8 cellular contexts compared by ENCODE assay signal in the genomic region with DNA sequence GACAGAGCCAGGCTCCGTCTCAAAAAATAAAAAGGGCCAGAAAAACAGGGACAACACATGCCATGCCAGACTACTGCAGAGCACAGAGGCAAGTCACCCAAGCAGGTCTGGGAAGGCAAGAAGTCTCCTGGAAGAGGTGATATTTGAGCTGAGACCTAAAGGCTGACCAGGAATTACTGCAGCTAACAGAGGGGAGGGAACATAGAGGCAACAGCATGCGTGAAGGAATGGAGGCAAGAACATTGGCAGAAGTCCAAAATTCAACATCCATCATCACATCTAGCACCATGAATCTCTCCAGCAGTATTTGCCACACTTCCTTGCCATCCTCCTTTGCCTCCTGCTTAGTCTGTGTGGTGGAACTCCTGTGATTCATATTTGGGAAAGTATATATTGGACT. TPM values are rescaled to one million over a fixed set of nuclear protein-coding genes. Genes with fewer than 3 reads are reported as not detected.
DNase-seq lines count a peak whose midpoint lies in the region; ATAC-seq and TF ChIP-seq lines count a peak whose summit lies in the region.

No MANE protein-coding gene starts in this region.

- in situ Hi-C loops in transverse colon (cut with MboI; ENCODE audit: low pct_ligation_motif_present in 1 of 4, low pct_unique_long_range_greater_than_20kb in 1 of 4, low sequenced_read_pairs in 3 of 4), result loop anchor here in 2 of 4 donors (5.0 to 25.0 kb wide), 2 partner anchors 346 kb away; no protein-coding TSS in a partner anchor

- no peaks in the 10 kb centered on the region for H3K27me3 Mint-ChIP-seq in activated CD4-positive, alpha-beta memory T cell treated with anti-CD3 and anti-CD28 coated beads, Interleukin-2, amount 10 ng/mL, durations not matched to agents 7 days and 5 days

- no peak for TF ChIP-seq CTCF in heart left ventricle (IDR thresholded peaks at IDR 0.05)
- TF ChIP-seq CTCF in transverse colon (IDR thresholded peaks at IDR 0.05), result no peak

- TF ChIP-seq EP300 in transverse colon (IDR thresholded peaks at IDR 0.05; ENCODE audit: low read depth), result no peak

- H3K4me1 Mint-ChIP-seq in activated CD4-positive, alpha-beta memory T cell treated with anti-CD3 and anti-CD28 coated beads, Interleukin-2, amount 10 ng/mL, durations not matched to agents 7 days and 5 days, result peaks cover 43% of the 10 kb centered on the region

- H3K4me3 ChIP-seq in heart left ventricle (peak overlapping the region in 9 of 12 donors; percentile 74 to 94 (median 78)), transverse colon (peak overlapping the region in 2 of 4 donors; percentile 65 to 75)

- TF ChIP-seq POLR2A in heart left ventricle (IDR thresholded peaks at IDR 0.05) (no peak), transverse colon (IDR thresholded peaks at IDR 0.05) (no peak)

- CTCF ChIA-PET in activated CD4-positive, alpha-beta memory T cell treated with anti-CD3 and anti-CD28 coated beads, Interleukin-2, amount 10 ng/mL, durations not matched to agents 7 days and 5 days (lab: Charles Lee), result interaction anchor here (0.8 to 3.7 kb wide), 9 partner anchors 10 to 351 kb away, joined by 3 to 28 read pairs (median 3); no protein-coding TSS in a partner anchor

- 47 to 53% (median 47%) methylated on average over 2 of the region's 2 CpGs for WGBS in heart left ventricle, 4 donors
- WGBS in transverse colon (ENCODE audit: low coverage in 1 of 2), 2 donors, result 45 to 60% methylated on average over 1 to 2 of the region's 2 CpGs

- H3K4me3 Mint-ChIP-seq in activated CD4-positive, alpha-beta memory T cell treated with anti-CD3 and anti-CD28 coated beads, Interleukin-2, amount 10 ng/mL, durations not matched to agents 7 days and 5 days, result peak overlapping the region; percentile 86

- POLR2A ChIA-PET in activated CD4-positive, alpha-beta memory T cell treated with anti-CD3 and anti-CD28 coated beads, Interleukin-2, amount 10 ng/mL, durations not matched to agents 7 days and 5 days (lab: Charles Lee), result interaction anchor here (1.0 to 2.5 kb wide), 6 partner anchors 10 to 181 kb away, joined by 3 to 14 read pairs (median 4); a partner anchor contains a TSS

- peak overlapping the region; percentile 91 for H3K27ac Mint-ChIP-seq in activated CD4-positive, alpha-beta memory T cell treated with anti-CD3 and anti-CD28 coated beads, Interleukin-2, amount 10 ng/mL, durations not matched to agents 7 days and 5 days

- peaks cover 0 to 41% (median 20%) of the 10 kb centered on the region in 12 donors for H3K4me1 ChIP-seq in heart left ventricle
- peaks cover 9 to 53% (median 31%) of the 10 kb centered on the region in 4 donors for H3K4me1 ChIP-seq in transverse colon

- H3K27me3 ChIP-seq in heart left ventricle (no peaks in the 10 kb centered on the region), transverse colon (no peaks in the 10 kb centered on the region)

- H3K27ac ChIP-seq in heart left ventricle, result peak overlapping the region in 2 of 12 donors; percentile 82 to 84
- peak overlapping the region; percentile 80 to 91 (median 87) for H3K27ac ChIP-seq in transverse colon

- no peaks in the 10 kb centered on the region for H3K9me3 ChIP-seq in heart left ventricle
- H3K9me3 ChIP-seq in transverse colon, result no peaks in the 10 kb centered on the region

- intact Hi-C loops in heart left ventricle (cut with DNase I) (loop anchor here in 7 of 10 donors (5.0 to 10.0 kb wide), 4 partner anchors 46 to 196 kb away; a partner anchor contains a TSS), Right ventricle myocardium inferior (cut with DNase I) (loop anchor here (2.0 to 5.0 kb wide), 2 partner anchors 74 to 349 kb away; a partner anchor contains a TSS), transverse colon (cut with DNase I; ENCODE audit: low total_unique reads) (no loop called here)

- H3K9me3 Mint-ChIP-seq in activated CD4-positive, alpha-beta memory T cell treated with anti-CD3 and anti-CD28 coated beads, Interleukin-2, amount 10 ng/mL, durations not matched to agents 7 days and 5 days, result no peaks in the 10 kb centered on the region

- peaks cover 3% of the 10 kb centered on the region for H3K36me3 Mint-ChIP-seq in activated CD4-positive, alpha-beta memory T cell treated with anti-CD3 and anti-CD28 coated beads, Interleukin-2, amount 10 ng/mL, durations not matched to agents 7 days and 5 days (ENCODE audit: low read depth)

- DNase-seq in heart left ventricle (no peak), Right ventricle myocardium inferior (ENCODE audit: missing footprints) (no peak), iris pigment epithelial cell (ENCODE audit: low read depth) (peak; percentile 18), transverse colon (no peak), DMS153 (lab: John Stamatoyannopoulos, UW) (no peak), SW 1271 (lab: John Stamatoyannopoulos, UW) (no peak), GF-D8 (lab: John Stamatoyannopoulos, UW) (no peak)
- no peak for DNase-seq in activated CD4-positive, alpha-beta memory T cell treated with anti-CD3 and anti-CD28 coated beads, Interleukin-2, amount 10 ng/mL, durations not matched to agents 7 days and 5 days

- no peak for ATAC-seq in heart left ventricle
- ATAC-seq in Right ventricle myocardium inferior, result no peak

- peaks cover 0 to 6% (median 0%) of the 10 kb centered on the region in 9 donors for H3K36me3 ChIP-seq in heart left ventricle
- H3K36me3 ChIP-seq in transverse colon, result no peaks in the 10 kb centered on the region

RNA-seq across cellular contexts. Expression of a gene that starts 0.9 kb away (rescaled TPM):
- total RNA-seq in heart left ventricle (10 to 100 TPM; 14.3 to 21.6 (median 18.4) TPM), Right ventricle myocardium inferior (24.1 TPM), transverse colon (10 to 100 TPM; 20.9 to 47.6 (median 30.1) TPM)
- polyA plus RNA-seq in heart left ventricle, result 10 to 100 TPM; 17.6 to 22.3 TPM
- total RNA-seq in activated CD4-positive, alpha-beta memory T cell treated with anti-CD3 and anti-CD28 coated beads, Interleukin-2, amount 10 ng/mL, durations not matched to agents 7 days and 5 days, result 1 to 10 TPM; 7.5 to 8.0 TPM
